Comparison of ENCODE assay signal across 7 cellular contexts in the genomic region with DNA sequence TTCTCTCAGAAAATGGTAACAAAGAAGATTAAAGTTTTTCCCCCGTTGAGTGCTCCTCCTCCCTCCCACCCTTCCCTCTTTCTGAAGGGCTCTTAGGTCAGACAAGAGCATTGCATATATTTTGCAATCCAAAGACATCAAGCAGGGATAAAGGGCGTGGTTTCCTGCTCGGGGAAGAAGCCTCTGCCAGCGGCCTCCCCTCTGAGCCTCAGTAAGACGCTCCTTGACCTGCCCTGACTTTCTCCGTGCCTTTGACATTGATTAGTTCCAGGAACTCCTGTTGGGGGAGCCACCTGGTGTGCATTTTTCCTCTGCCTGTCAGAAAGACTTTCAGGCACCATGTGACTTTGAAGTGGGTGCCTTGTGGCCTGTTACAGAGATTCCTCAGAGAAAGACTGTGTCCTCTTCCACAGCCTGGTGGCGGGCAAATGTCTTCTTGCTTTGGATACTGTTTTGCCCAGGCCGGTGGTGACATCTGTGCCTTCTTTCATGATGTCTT.
A peak's percentile ranks its signal among the peaks of the same experiment; 100 is the strongest.
DNase-seq lines count a peak whose midpoint lies in the region; ATAC-seq, FAIRE-seq and TF ChIP-seq lines count a peak whose summit lies in the region.

No MANE protein-coding gene starts in this region.

- H3K27me3 ChIP-seq in HL-60 (ENCODE audit: insufficient read depth, poor library complexity, severe bottlenecking) = no peaks in the 10 kb centered on the region

- no peaks in the 10 kb centered on the region for H3K27me3 Mint-ChIP-seq in activated naive CD8-positive, alpha-beta T cell treated with anti-CD3 and anti-CD28 coated beads, Interleukin-2, amount 50 U/mL, for 24 hours

- FAIRE-seq in kidney (lab: Jason Lieb, UNC) = no peak

- no peak overlapping the region for H3K4me3 ChIP-seq in HL-60 (replicated peaks; ENCODE audit: insufficient read depth, low read length)
- no peak overlapping the region for H3K4me3 ChIP-seq in lower leg skin (ENCODE audit: low read depth, poor library complexity, severe bottlenecking)
- H3K4me3 ChIP-seq in kidney (ENCODE audit: low read length in 2 of 2) = no peak overlapping the region

- H3K4me1 Mint-ChIP-seq in activated naive CD8-positive, alpha-beta T cell treated with anti-CD3 and anti-CD28 coated beads, Interleukin-2, amount 50 U/mL, for 24 hours = peaks cover 27% of the 10 kb centered on the region

- intact Hi-C loops in lower leg skin (cut with DNase I; ENCODE audit: low total_unique reads) = no loop called here
- intact Hi-C loops in kidney (cut with DNase I) = no loop called here

- ATAC-seq in activated naive CD8-positive, alpha-beta T cell treated with anti-CD3 and anti-CD28 coated beads, Interleukin-2, amount 50 U/mL, for 24 hours = peak; percentile 90
- ATAC-seq in HG03196 (IDR thresholded peaks at IDR 0.05; ENCODE audit: unreplicated experiment) = no peak

- peaks cover 3% of the 10 kb centered on the region for H3K9me3 Mint-ChIP-seq in activated naive CD8-positive, alpha-beta T cell treated with anti-CD3 and anti-CD28 coated beads, Interleukin-2, amount 50 U/mL, for 24 hours

- no peak for TF ChIP-seq POLR2A in lower leg skin (IDR thresholded peaks at IDR 0.05)

- H3K4me1 ChIP-seq in kidney (ENCODE audit: control insufficient read depth in 1 of 2, insufficient read depth in 1 of 2, low read depth in 1 of 2, low read length in 2 of 2) = peaks cover 0 to 1% of the 10 kb centered on the region in 2 donors

- H3K27ac Mint-ChIP-seq in activated naive CD8-positive, alpha-beta T cell treated with anti-CD3 and anti-CD28 coated beads, Interleukin-2, amount 50 U/mL, for 24 hours = peak overlapping the region; percentile 81

- H3K4me3 Mint-ChIP-seq in activated naive CD8-positive, alpha-beta T cell treated with anti-CD3 and anti-CD28 coated beads, Interleukin-2, amount 50 U/mL, for 24 hours = peak overlapping the region; percentile 11

- TF ChIP-seq CTCF in HL-60 (IDR thresholded peaks at IDR 0.05; ENCODE audit: insufficient read depth, low read length) (no peak), lower leg skin (IDR thresholded peaks at IDR 0.05) (no peak), kidney (IDR thresholded peaks at IDR 0.05; ENCODE audit: borderline replicate concordance, extremely low read depth, insufficient read depth) (no peak)

- H3K27ac ChIP-seq in HL-60 (replicated peaks) (peak overlapping the region; percentile 30), kidney (ENCODE audit: low read depth in 2 of 2, low read length in 2 of 2) (no peak overlapping the region)

- H3K9ac ChIP-seq in kidney (ENCODE audit: low read length in 2 of 2) = no peak overlapping the region

- 34 to 37% methylated on average over 8 of the region's 8 CpGs for whole genome bisulfite sequencing in lower leg skin, 2 donors

- H3K36me3 Mint-ChIP-seq in activated naive CD8-positive, alpha-beta T cell treated with anti-CD3 and anti-CD28 coated beads, Interleukin-2, amount 50 U/mL, for 24 hours (ENCODE audit: low read depth) = no peaks in the 10 kb centered on the region

- DNase-seq in HL-60 (ENCODE audit: low read depth in 1 of 2, low spot score in 1 of 2) = peak; percentile 69 to 82
- DNase-seq in NOMO-1 treated with dmso at 0.1 percent for 144 hours (lab: John Stamatoyannopoulos, UW; ENCODE audit: unreplicated experiment) = peak; percentile 78
- peak; percentile 43 for DNase-seq in activated naive CD8-positive, alpha-beta T cell treated with anti-CD3 and anti-CD28 coated beads, Interleukin-2, amount 50 U/mL, for 24 hours
- peak; percentile 51 to 88 for DNase-seq in lower leg skin (ENCODE audit: low spot score in 2 of 2)
- no peak for DNase-seq in HT-29 (ENCODE audit: low spot score)
- DNase-seq in kidney = no peak

- H3K36me3 ChIP-seq in kidney (ENCODE audit: control insufficient read depth in 1 of 2, insufficient read depth in 2 of 2, low read length in 2 of 2) = no peaks in the 10 kb centered on the region

- peaks cover 0 to 3% of the 10 kb centered on the region in 2 donors for H3K9me3 ChIP-seq in kidney (ENCODE audit: control insufficient read depth in 1 of 2, low read length in 2 of 2)

Comparison
In these comparisons a context has a peak if more than half of its experiments do, and no peak if none do; other contexts are left out.
1. DNase-seq: peak in HL-60 (2 of 2), NOMO-1 treated with dmso at 0.1 percent for 144 hours (single experiment), activated naive CD8-positive, alpha-beta T cell treated with anti-CD3 and anti-CD28 coated beads, Interleukin-2, amount 50 U/mL, for 24 hours (single experiment) and lower leg skin (2 of 2); none in HT-29 (single experiment) and kidney (single experiment).